1 cellular context compared by ENCODE assay signal in the genomic region with DNA sequence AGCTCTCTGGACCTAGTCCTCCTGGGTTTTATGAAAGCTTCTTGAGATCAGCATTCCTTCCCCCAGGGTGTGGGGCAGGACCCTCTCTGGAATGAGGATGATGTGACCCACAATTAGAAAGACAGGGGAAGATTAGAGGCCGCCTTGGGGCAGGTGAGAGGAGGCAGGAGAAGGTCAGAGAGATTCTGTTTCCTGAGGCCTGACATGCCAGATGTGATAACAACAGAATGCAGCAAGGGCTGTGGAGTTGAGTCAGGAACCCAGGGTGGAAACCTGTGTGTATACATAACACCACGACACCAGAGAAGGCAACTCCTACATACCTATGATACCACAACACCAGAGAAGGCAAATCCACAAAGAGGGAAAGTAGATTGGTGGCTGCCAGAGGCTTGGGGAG.
TF ChIP-seq lines count a peak whose summit lies in the region.

No MANE protein-coding gene starts in this region.

TF ChIP-seq in IMR-90, 13 proteins besides CTCF, POLR2A, EP300 and RAD21:
- TF ChIP-seq FOS (IDR thresholded peaks at IDR 0.05; ENCODE audit: low read depth, low read length) = no peak
- no peak for TF ChIP-seq CHD1 (IDR thresholded peaks at IDR 0.05; ENCODE audit: low read depth, low read length)
- TF ChIP-seq, protein P1, sequence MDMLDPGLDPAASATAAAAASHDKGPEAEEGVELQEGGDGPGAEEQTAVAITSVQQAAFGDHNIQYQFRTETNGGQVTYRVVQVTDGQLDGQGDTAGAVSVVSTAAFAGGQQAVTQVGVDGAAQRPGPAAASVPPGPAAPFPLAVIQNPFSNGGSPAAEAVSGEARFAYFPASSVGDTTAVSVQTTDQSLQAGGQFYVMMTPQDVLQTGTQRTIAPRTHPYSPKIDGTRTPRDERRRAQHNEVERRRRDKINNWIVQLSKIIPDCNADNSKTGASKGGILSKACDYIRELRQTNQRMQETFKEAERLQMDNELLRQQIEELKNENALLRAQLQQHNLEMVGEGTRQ (IDR thresholded peaks at IDR 0.05; ENCODE audit: low read depth, low read length) = no peak
- no peak for TF ChIP-seq MAFK (IDR thresholded peaks at IDR 0.05; ENCODE audit: low read depth, low read length)
- TF ChIP-seq, protein P2, sequence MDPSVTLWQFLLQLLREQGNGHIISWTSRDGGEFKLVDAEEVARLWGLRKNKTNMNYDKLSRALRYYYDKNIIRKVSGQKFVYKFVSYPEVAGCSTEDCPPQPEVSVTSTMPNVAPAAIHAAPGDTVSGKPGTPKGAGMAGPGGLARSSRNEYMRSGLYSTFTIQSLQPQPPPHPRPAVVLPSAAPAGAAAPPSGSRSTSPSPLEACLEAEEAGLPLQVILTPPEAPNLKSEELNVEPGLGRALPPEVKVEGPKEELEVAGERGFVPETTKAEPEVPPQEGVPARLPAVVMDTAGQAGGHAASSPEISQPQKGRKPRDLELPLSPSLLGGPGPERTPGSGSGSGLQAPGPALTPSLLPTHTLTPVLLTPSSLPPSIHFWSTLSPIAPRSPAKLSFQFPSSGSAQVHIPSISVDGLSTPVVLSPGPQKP (IDR thresholded peaks at IDR 0.05; ENCODE audit: borderline replicate concordance, low read depth, low read length) = no peak
- no peak for TF ChIP-seq RCOR1 (IDR thresholded peaks at IDR 0.05; ENCODE audit: insufficient replicate concordance, low read length)
- no peak for TF ChIP-seq MAZ (IDR thresholded peaks at IDR 0.05; ENCODE audit: borderline replicate concordance, low read depth, low read length)
- no peak for TF ChIP-seq BHLHE40 (IDR thresholded peaks at IDR 0.05; ENCODE audit: low read depth, low read length)
- no peak for TF ChIP-seq NFE2L2 (IDR thresholded peaks at IDR 0.05; ENCODE audit: low read depth, low read length)
- no peak for TF ChIP-seq CEBPB (IDR thresholded peaks at IDR 0.05; ENCODE audit: low read depth, low read length)
- TF ChIP-seq MXI1 (IDR thresholded peaks at IDR 0.05; ENCODE audit: borderline replicate concordance, low read depth, low read length) = no peak
- TF ChIP-seq RFX5 (IDR thresholded peaks at IDR 0.05; ENCODE audit: low read depth, low read length) = no peak
- TF ChIP-seq SMC3 (IDR thresholded peaks at IDR 0.05; ENCODE audit: low read depth, low read length) = no peak
